In genomic region chr6:156778615-156779205, GRCh38 we compare ENCODE assay signal across 8 cellular contexts. TPM values are rescaled to one million over a fixed set of nuclear protein-coding genes. Genes with fewer than 3 reads are reported as not detected.
DNase-seq lines count a peak whose midpoint lies in the region; TF ChIP-seq lines count a peak whose summit lies in the region.

No MANE protein-coding gene starts in this region.

- H3K4me3 ChIP-seq in mesendoderm (ENCODE audit: low read length): peak overlapping the region; percentile 85

- H3K23ac ChIP-seq in mesendoderm (ENCODE audit: low read length): peak overlapping the region; percentile 4

- peaks cover 36% of the 10 kb centered on the region for H3K79me2 ChIP-seq in mesendoderm (ENCODE audit: control insufficient read depth, insufficient read depth, low read length)

- peak overlapping the region; percentile 94 for H3K9ac ChIP-seq in mesendoderm (ENCODE audit: low read length)

- H3K4me3 Mint-ChIP-seq in activated CD4-positive, alpha-beta T cell treated with anti-CD3 and anti-CD28 coated beads, Interleukin-2, amount 10 ng/mL, durations not matched to agents 7 days and 5 days: peak overlapping the region; percentile 80

- peaks cover 2% of the 10 kb centered on the region for H3K4me1 ChIP-seq in mesendoderm (ENCODE audit: control insufficient read depth, low read depth, low read length)

- H3K79me1 ChIP-seq in mesendoderm (ENCODE audit: low read length): peaks cover 2% of the 10 kb centered on the region

- no peak overlapping the region for H4K5ac ChIP-seq in mesendoderm (ENCODE audit: low read length)

- H4K8ac ChIP-seq in mesendoderm (ENCODE audit: low read depth, low read length): no peak overlapping the region

- H3K27me3 ChIP-seq in mesendoderm (ENCODE audit: insufficient read depth, low read length, poor library complexity): no peaks in the 10 kb centered on the region

- peak overlapping the region; percentile 75 for H2BK120ac ChIP-seq in mesendoderm (ENCODE audit: low read depth, low read length)

- H2BK5ac ChIP-seq in mesendoderm (ENCODE audit: low read length): no peak overlapping the region

- no peak for TF ChIP-seq CTCF in GM13977 (IDR thresholded peaks at IDR 0.05; ENCODE audit: extremely low read depth, insufficient read depth, missing control alignments)

- H3K36me3 Mint-ChIP-seq in activated CD4-positive, alpha-beta T cell treated with anti-CD3 and anti-CD28 coated beads, Interleukin-2, amount 10 ng/mL, durations not matched to agents 7 days and 5 days (ENCODE audit: low read depth): peaks cover 10% of the 10 kb centered on the region

- no CpG with 5 or more reads among the region's 71 CpGs for WGBS in mesendoderm (ENCODE audit: extremely low coverage, insufficient coverage, low lambda C conversion rate)

- H3K56ac ChIP-seq in mesendoderm (ENCODE audit: low read length): peak overlapping the region; percentile 100

- CTCF ChIA-PET in activated CD4-positive, alpha-beta T cell treated with anti-CD3 and anti-CD28 coated beads, Interleukin-2, amount 10 ng/mL, durations not matched to agents 7 days and 5 days (lab: Charles Lee): interaction anchor here (1.2 kb wide), 2 partner anchors 8 to 93 kb away, joined by 4 read pairs; no protein-coding TSS in a partner anchor

- H3K27ac Mint-ChIP-seq in activated CD4-positive, alpha-beta T cell treated with anti-CD3 and anti-CD28 coated beads, Interleukin-2, amount 10 ng/mL, durations not matched to agents 7 days and 5 days: peak overlapping the region; percentile 92

- H3K4me1 Mint-ChIP-seq in activated CD4-positive, alpha-beta T cell treated with anti-CD3 and anti-CD28 coated beads, Interleukin-2, amount 10 ng/mL, durations not matched to agents 7 days and 5 days: peaks cover 50% of the 10 kb centered on the region

- H3K27me3 Mint-ChIP-seq in activated CD4-positive, alpha-beta T cell treated with anti-CD3 and anti-CD28 coated beads, Interleukin-2, amount 10 ng/mL, durations not matched to agents 7 days and 5 days: no peaks in the 10 kb centered on the region

- peak overlapping the region; percentile 9 for H2BK15ac ChIP-seq in mesendoderm (replicated peaks; ENCODE audit: low read depth)

- peak overlapping the region; percentile 57 for H3K18ac ChIP-seq in mesendoderm (ENCODE audit: low read length)

- in situ Hi-C loops in GM13977 (cut with MboI; ENCODE audit: low pct_unique_long_range_greater_than_20kb, low sequenced_read_pairs, unreplicated experiment): no loop called here

- DNase-seq in GM13977 (ENCODE audit: low spot score) (peak; percentile 46), M059J (ENCODE audit: low read depth) (peak; percentile 50), ecto neural progenitor cell (ENCODE audit: low spot score) (peak; percentile 78), mesendoderm (peak; percentile 64), COR-L47 (lab: John Stamatoyannopoulos, UW) (no peak), cortex of kidney (lab: John Stamatoyannopoulos, UW) (no peak)
- DNase-seq in activated CD4-positive, alpha-beta T cell treated with anti-CD3 and anti-CD28 coated beads, Interleukin-2, amount 10 ng/mL, durations not matched to agents 7 days and 5 days: peak; percentile 50
- DNase-seq in stimulated activated CD8-positive, alpha-beta memory T cell treated with anti-CD3 and anti-CD28 coated beads, Interleukin-15, amount 100 ng/mL, for 24 hours (ENCODE audit: low read depth): peak; percentile 23

- H3K36me3 ChIP-seq in mesendoderm (ENCODE audit: control insufficient read depth, insufficient read depth, low read length): no peaks in the 10 kb centered on the region

- H2AK5ac ChIP-seq in mesendoderm (ENCODE audit: low read length): no peak overlapping the region

- peak overlapping the region; percentile 49 for H3K4ac ChIP-seq in mesendoderm (ENCODE audit: low read depth, low read length)

- POLR2A ChIA-PET in activated CD4-positive, alpha-beta T cell treated with anti-CD3 and anti-CD28 coated beads, Interleukin-2, amount 10 ng/mL, durations not matched to agents 7 days and 5 days (lab: Charles Lee): no interaction called here

- peak overlapping the region; percentile 94 for H3K27ac ChIP-seq in mesendoderm (ENCODE audit: low read depth, low read length)

- no peak overlapping the region for H3K4me2 ChIP-seq in mesendoderm (ENCODE audit: low read length)

- no peaks in the 10 kb centered on the region for H3K9me3 Mint-ChIP-seq in activated CD4-positive, alpha-beta T cell treated with anti-CD3 and anti-CD28 coated beads, Interleukin-2, amount 10 ng/mL, durations not matched to agents 7 days and 5 days

RNA-seq across cellular contexts. Expression of gene ARID1B, which starts 1.5 kb away (rescaled TPM):
- total RNA-seq in M059J (2014; rRNA removed; shearing (Covaris generic)): 8.3 and 18.2 TPM in 2 replicates
- 10 to 100 TPM; 76.8 to 89.6 TPM for total RNA-seq in activated CD4-positive, alpha-beta T cell treated with anti-CD3 and anti-CD28 coated beads, Interleukin-2, amount 10 ng/mL, durations not matched to agents 7 days and 5 days
- 43.9 TPM for polyA plus RNA-seq in mesendoderm (2013, experiment 1 of 2)
- polyA plus RNA-seq in mesendoderm (2013, experiment 2 of 2): 42.1 TPM

Comparison
In these comparisons a context has a peak if more than half of its experiments do, and no peak if none do; other contexts are left out.
1. DNase-seq: peak in GM13977 (single experiment), M059J (single experiment), activated CD4-positive, alpha-beta T cell treated with anti-CD3 and anti-CD28 coated beads, Interleukin-2, amount 10 ng/mL, durations not matched to agents 7 days and 5 days (single experiment), ecto neural progenitor cell (single experiment), mesendoderm (single experiment) and stimulated activated CD8-positive, alpha-beta memory T cell treated with anti-CD3 and anti-CD28 coated beads, Interleukin-15, amount 100 ng/mL, for 24 hours (single experiment); none in COR-L47 (single experiment) and cortex of kidney (single experiment).